8 cellular contexts compared by ENCODE assay signal in the genomic region with DNA sequence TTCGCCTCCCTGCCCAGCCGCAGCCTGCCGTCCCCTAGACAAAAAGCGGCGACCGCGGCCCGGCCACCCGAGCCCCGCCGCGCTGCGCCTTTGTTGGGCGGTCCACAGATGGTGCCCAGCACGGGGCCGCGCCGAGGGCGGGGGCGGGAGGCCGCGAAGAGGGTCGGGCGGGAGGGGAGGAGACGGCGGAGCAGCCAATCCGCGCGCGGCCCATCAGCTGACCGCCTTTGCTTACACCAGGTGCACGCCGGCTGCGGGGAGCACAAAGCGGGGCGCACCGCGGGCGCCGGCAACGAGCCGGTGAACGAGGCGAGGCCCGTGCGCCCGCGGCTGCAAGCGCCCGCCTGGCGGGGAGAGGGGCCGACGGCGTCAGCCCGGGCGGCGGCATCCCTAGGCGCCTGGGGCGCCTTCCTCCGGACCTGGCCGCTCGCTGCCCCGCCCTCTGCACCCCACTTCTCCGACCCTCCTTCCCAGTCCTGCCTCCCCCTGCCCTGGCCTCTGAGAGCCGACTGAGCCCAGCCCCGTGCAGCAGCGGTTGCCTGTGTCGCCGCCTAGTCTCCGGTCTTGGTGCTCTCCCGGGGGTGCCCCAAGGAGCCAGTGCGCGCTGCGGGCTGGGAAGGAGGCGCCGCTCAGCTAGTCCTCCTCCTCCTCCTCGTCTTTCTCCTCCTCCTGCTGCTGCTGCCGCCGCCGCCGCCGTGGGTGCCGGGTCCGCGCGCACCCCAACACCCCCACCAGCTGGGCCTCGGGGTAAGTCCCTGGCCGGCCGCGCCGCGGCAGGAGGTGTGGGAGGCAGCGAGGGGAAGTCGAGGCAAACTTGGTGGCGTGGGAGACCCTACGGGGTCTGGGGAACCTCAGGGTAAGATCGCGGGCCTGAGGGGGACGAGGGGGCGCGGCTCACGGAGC. TPM values are rescaled to one million over a fixed set of nuclear protein-coding genes. Genes with fewer than 3 reads are reported as not detected.
A peak's percentile ranks its signal among the peaks of the same experiment; 100 is the strongest.
DNase-seq lines count a peak whose midpoint lies in the region; ATAC-seq and TF ChIP-seq lines count a peak whose summit lies in the region.

A gene (plus strand): TSS at position 259 of the 903 bp plus-strand sequence. CDS start 45,211 bp downstream, outside the sequence.

- in situ Hi-C loops in ACHN (cut with HindIII; ENCODE audit: low pct_ligation_motif_present, low pct_unique_long_range_greater_than_20kb, low sequenced_read_pairs) = no loop called here

- no peaks in the 10 kb centered on the region for H3K36me3 Mint-ChIP-seq in activated naive CD8-positive, alpha-beta T cell treated with anti-CD3 and anti-CD28 coated beads, Interleukin-2, amount 10 ng/mL, durations not matched to agents 7 days and 5 days
- H3K36me3 Mint-ChIP-seq in progenitor cell of endocrine pancreas (ENCODE audit: insufficient read depth) = no peaks in the 10 kb centered on the region

- ATAC-seq in GM21825 (IDR thresholded peaks at IDR 0.05; ENCODE audit: unreplicated experiment) (peak; percentile 47), GM21717 (IDR thresholded peaks at IDR 0.05; ENCODE audit: unreplicated experiment) (no peak)
- peak; percentile 73 for ATAC-seq in activated naive CD8-positive, alpha-beta T cell treated with anti-CD3 and anti-CD28 coated beads, Interleukin-2, amount 10 ng/mL, durations not matched to agents 7 days and 5 days (ENCODE audit: low read depth)

- peak within 1 kb of the TSS; percentile 91 for H3K4me3 Mint-ChIP-seq in activated naive CD8-positive, alpha-beta T cell treated with anti-CD3 and anti-CD28 coated beads, Interleukin-2, amount 10 ng/mL, durations not matched to agents 7 days and 5 days
- peak within 1 kb of the TSS; percentile 96 for H3K4me3 Mint-ChIP-seq in progenitor cell of endocrine pancreas (ENCODE audit: low read depth)

- TF ChIP-seq CTCF in progenitor cell of endocrine pancreas (IDR thresholded peaks at IDR 0.05; ENCODE audit: unreplicated experiment) = peak; percentile 21

- H3K9me3 Mint-ChIP-seq in activated naive CD8-positive, alpha-beta T cell treated with anti-CD3 and anti-CD28 coated beads, Interleukin-2, amount 10 ng/mL, durations not matched to agents 7 days and 5 days = no peaks in the 10 kb centered on the region
- H3K9me3 Mint-ChIP-seq in progenitor cell of endocrine pancreas (ENCODE audit: low read depth) = no peaks in the 10 kb centered on the region

- H3K27ac Mint-ChIP-seq in activated naive CD8-positive, alpha-beta T cell treated with anti-CD3 and anti-CD28 coated beads, Interleukin-2, amount 10 ng/mL, durations not matched to agents 7 days and 5 days = peak within 1 kb of the TSS; percentile 93
- H3K27ac Mint-ChIP-seq in progenitor cell of endocrine pancreas = peak within 1 kb of the TSS; percentile 96

- DNase-seq in ACHN = peak; percentile 2
- DNase-seq in NCI-H524 (lab: John Stamatoyannopoulos, UW) = peak; percentile 69 to 87
- peak; percentile 76 for DNase-seq in activated naive CD8-positive, alpha-beta T cell treated with anti-CD3 and anti-CD28 coated beads, Interleukin-2, amount 10 ng/mL, durations not matched to agents 7 days and 5 days
- peak in 50 of 51 donors; percentile 9 to 91 (median 72) for DNase-seq in hypothalamus (lab: John Stamatoyannopoulos, UW)
- peak; percentile 86 for DNase-seq in progenitor cell of endocrine pancreas (ENCODE audit: low spot score, unreplicated experiment)
- no peak for DNase-seq in GF-D8 (lab: John Stamatoyannopoulos, UW)

- H3K27me3 Mint-ChIP-seq in activated naive CD8-positive, alpha-beta T cell treated with anti-CD3 and anti-CD28 coated beads, Interleukin-2, amount 10 ng/mL, durations not matched to agents 7 days and 5 days = peaks cover 22% of the 10 kb centered on the region
- H3K27me3 Mint-ChIP-seq in progenitor cell of endocrine pancreas = peaks cover 7% of the 10 kb centered on the region

- POLR2A ChIA-PET in activated naive CD8-positive, alpha-beta T cell treated with anti-CD3 and anti-CD28 coated beads, Interleukin-2, amount 10 ng/mL, durations not matched to agents 7 days and 5 days (lab: Charles Lee) = no interaction called here

- peaks cover 11% of the 10 kb centered on the region for H3K4me1 Mint-ChIP-seq in activated naive CD8-positive, alpha-beta T cell treated with anti-CD3 and anti-CD28 coated beads, Interleukin-2, amount 10 ng/mL, durations not matched to agents 7 days and 5 days
- H3K4me1 Mint-ChIP-seq in progenitor cell of endocrine pancreas (ENCODE audit: low read depth) = peaks cover 22% of the 10 kb centered on the region

RNA-seq across cellular contexts. Expression of the gene that starts here (rescaled TPM):
- 1 to 10 TPM; 1.2 to 1.4 TPM for total RNA-seq in activated naive CD8-positive, alpha-beta T cell treated with anti-CD3 and anti-CD28 coated beads, Interleukin-2, amount 10 ng/mL, durations not matched to agents 7 days and 5 days
- total RNA-seq in progenitor cell of endocrine pancreas = 208 and 222 TPM in 2 replicates

Comparison
In these comparisons a context has a peak if more than half of its experiments do, and no peak if none do; other contexts are left out.
1. RNA of the gene that starts here (total RNA-seq): 208 to 222 TPM in progenitor cell of endocrine pancreas; 1.2 to 1.4 TPM in activated naive CD8-positive, alpha-beta T cell treated with anti-CD3 and anti-CD28 coated beads, Interleukin-2, amount 10 ng/mL, durations not matched to agents 7 days and 5 days; every median in the first group is over 10 times any median in the second.